In genomic region chr3:46932455-46933225, GRCh38 we compare ENCODE assay signal across 8 cellular contexts. TPM values are rescaled to one million over a fixed set of nuclear protein-coding genes. Genes with fewer than 3 reads are reported as not detected.
DNase-seq lines count a peak whose midpoint lies in the region; TF ChIP-seq lines count a peak whose summit lies in the region.

No MANE protein-coding gene starts in this region.

- no peaks in the 10 kb centered on the region for H3K27me3 Mint-ChIP-seq in activated naive CD4-positive, alpha-beta T cell treated with anti-CD3 and anti-CD28 coated beads for 36 hours (ENCODE audit: low read depth)

- CTCF ChIA-PET in activated naive CD4-positive, alpha-beta T cell treated with anti-CD3 and anti-CD28 coated beads for 36 hours (lab: Charles Lee), result interaction anchor here (1.2 kb wide), 1 partner anchor 65 kb away, joined by 4 read pairs; no protein-coding TSS in a partner anchor

- H3K9me3 ChIP-seq in mucosa of stomach (ENCODE audit: control insufficient read depth, low read length), result no peaks in the 10 kb centered on the region
- H3K9me3 ChIP-seq in transverse colon, result no peaks in the 10 kb centered on the region

- in situ Hi-C loops in transverse colon (cut with MboI; ENCODE audit: low pct_ligation_motif_present in 1 of 4, low pct_unique_long_range_greater_than_20kb in 1 of 4, low sequenced_read_pairs in 3 of 4), result loop anchor here in 1 of 4 donors (10.0 kb wide), 1 partner anchor 52 kb away; no protein-coding TSS in a partner anchor

- H3K9me3 Mint-ChIP-seq in activated naive CD4-positive, alpha-beta T cell treated with anti-CD3 and anti-CD28 coated beads for 36 hours, result no peaks in the 10 kb centered on the region

- H3K27ac ChIP-seq in caudate nucleus (ENCODE audit: low read depth, low read length), result peak overlapping the region; percentile 74
- H3K27ac ChIP-seq in transverse colon, result peak overlapping the region; percentile 74 to 87 (median 78)

- 58% methylated on average over 7 of the region's 7 CpGs; no CpG with 5 or more reads in 1 of the 2 donors for WGBS in transverse colon (ENCODE audit: low coverage in 1 of 2), 2 donors

- H3K9ac ChIP-seq in mucosa of stomach (ENCODE audit: low read length), result peak overlapping the region; percentile 42

- TF ChIP-seq EP300 in transverse colon (IDR thresholded peaks at IDR 0.05; ENCODE audit: low read depth), result no peak

- H3K36me3 ChIP-seq in mucosa of stomach (ENCODE audit: control insufficient read depth, insufficient read depth, low read length), result no peaks in the 10 kb centered on the region
- no peaks in the 10 kb centered on the region for H3K36me3 ChIP-seq in transverse colon

- no peak overlapping the region for H3K4me3 ChIP-seq in mucosa of stomach (ENCODE audit: low read length)
- H3K4me3 ChIP-seq in transverse colon, result no peak overlapping the region

- H3K4me1 ChIP-seq in mucosa of stomach (ENCODE audit: control insufficient read depth, insufficient read depth, low read length) (peaks cover 91% of the 10 kb centered on the region), transverse colon (peaks cover 73 to 90% (median 84%) of the 10 kb centered on the region in 4 donors)

- no peak for DNase-seq in activated naive CD4-positive, alpha-beta T cell treated with anti-CD3 and anti-CD28 coated beads for 36 hours
- DNase-seq in activated naive CD4-positive, alpha-beta T cell treated with Interleukin-2 at 50 U/mL for 16 hours, result no peak
- DNase-seq in caudate nucleus (lab: John Stamatoyannopoulos, UW), result no peak
- no peak for DNase-seq in transverse colon
- DNase-seq in midbrain (lab: John Stamatoyannopoulos, UW), result no peak
- no peak for DNase-seq in activated CD4-positive, CD25-positive, alpha-beta regulatory T cell treated with anti-CD3 and anti-CD28 coated beads, Interleukin-2, amount 50 U/mL, for 72 hours
- no peak for DNase-seq in stimulated activated naive CD4-positive, alpha-beta T cell treated with Interleukin-2 at 50 U/mL for 16 hours (lab: John Stamatoyannopoulos, UW)

- no peak for TF ChIP-seq CTCF in transverse colon (IDR thresholded peaks at IDR 0.05)

- peak overlapping the region; percentile 34 for H3K27ac Mint-ChIP-seq in activated naive CD4-positive, alpha-beta T cell treated with anti-CD3 and anti-CD28 coated beads for 36 hours

- peaks cover 13% of the 10 kb centered on the region for H3K36me3 Mint-ChIP-seq in activated naive CD4-positive, alpha-beta T cell treated with anti-CD3 and anti-CD28 coated beads for 36 hours (ENCODE audit: low read depth)

- intact Hi-C loops in activated naive CD4-positive, alpha-beta T cell treated with anti-CD3 and anti-CD28 coated beads for 36 hours (cut with micrococcal nuclease), result no loop called here
- intact Hi-C loops in transverse colon (cut with DNase I; ENCODE audit: low total_unique reads), result no loop called here

- H3K27me3 ChIP-seq in mucosa of stomach (ENCODE audit: control insufficient read depth, insufficient read depth, low read length), result no peaks in the 10 kb centered on the region
- no peaks in the 10 kb centered on the region for H3K27me3 ChIP-seq in transverse colon

- TF ChIP-seq POLR2A in transverse colon (IDR thresholded peaks at IDR 0.05), result no peak

- no peak overlapping the region for H3K4me3 Mint-ChIP-seq in activated naive CD4-positive, alpha-beta T cell treated with anti-CD3 and anti-CD28 coated beads for 36 hours

- H3K4me1 Mint-ChIP-seq in activated naive CD4-positive, alpha-beta T cell treated with anti-CD3 and anti-CD28 coated beads for 36 hours (ENCODE audit: low read depth), result peaks cover 65% of the 10 kb centered on the region

RNA-seq across cellular contexts. Expression of gene CCDC12, which starts 43.9 kb away (rescaled TPM):
- 10 to 100 TPM; 37.6 to 43.0 TPM for total RNA-seq in activated naive CD4-positive, alpha-beta T cell treated with anti-CD3 and anti-CD28 coated beads for 36 hours
- 10 to 100 TPM; 50.1 to 72.9 (median 53.0) TPM for total RNA-seq in transverse colon

RNA-seq across cellular contexts. Expression of gene NBEAL2, which starts 46.8 kb away (rescaled TPM):
- 10 to 100 TPM; 85.0 to 92.4 TPM for total RNA-seq in activated naive CD4-positive, alpha-beta T cell treated with anti-CD3 and anti-CD28 coated beads for 36 hours
- 100 to 1,000 TPM in 2 of 4 donors, 10 to 100 TPM in 2; 81.1 to 163 (median 122) TPM for total RNA-seq in transverse colon

RNA-seq across cellular contexts. Expression of gene PTH1R, which starts 55.1 kb away (rescaled TPM):
- not detected for total RNA-seq in activated naive CD4-positive, alpha-beta T cell treated with anti-CD3 and anti-CD28 coated beads for 36 hours
- 1 to 10 TPM in 2 of 4 donors, under 1 TPM in 1, not detected in 1; 0.60 to 2.5 (median 1.4) TPM for total RNA-seq in transverse colon
